20 cellular contexts compared by ENCODE assay signal in the genomic region with DNA sequence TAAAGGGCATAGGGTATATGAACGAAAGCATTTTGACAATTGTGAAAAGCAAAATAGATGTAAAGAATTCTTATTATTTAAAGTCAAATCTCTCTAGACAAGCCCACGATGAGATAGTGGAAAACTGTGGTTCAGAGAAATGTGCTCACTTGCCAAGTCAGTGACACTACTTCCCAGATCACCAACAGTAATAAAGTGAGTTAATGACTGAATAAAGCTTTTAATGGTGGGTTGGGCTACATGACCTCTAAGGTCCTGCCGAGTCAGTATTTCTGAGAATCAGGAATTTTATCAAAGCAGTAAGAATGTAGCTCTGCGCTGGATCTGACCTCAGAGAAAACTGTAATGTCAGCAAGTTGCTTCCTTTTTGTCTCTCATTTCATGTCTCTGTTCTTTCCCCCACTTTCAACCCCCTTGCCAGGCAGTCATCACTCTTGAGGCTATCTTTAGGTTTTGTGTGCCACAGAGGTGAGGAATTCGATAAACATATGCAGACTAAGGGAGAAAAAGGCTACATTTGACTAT. TPM values are rescaled to one million over a fixed set of nuclear protein-coding genes. Genes with fewer than 3 reads are reported as not detected.
DNase-seq lines count a peak whose midpoint lies in the region; ATAC-seq, FAIRE-seq and TF ChIP-seq lines count a peak whose summit lies in the region.
"Had no signal": no experiment of that assay in that cellular context is flagged by ENCODE, and none has a peak within 500 bp of the region (broad histone marks: within the 10 kb centered on the region; RNA-seq: fewer than 3 reads in every experiment).

No MANE protein-coding gene starts in this region.

- no peaks in the 10 kb centered on the region for H4K20me1 ChIP-seq in HepG2 (ENCODE audit: insufficient read depth, low read length)
- H4K20me1 ChIP-seq in K562 (replicated peaks; ENCODE audit: control insufficient read depth, insufficient read depth, low read length), result no peaks in the 10 kb centered on the region

- 37% methylated on average over 5 of the region's 5 CpGs for WGBS in HepG2 (ENCODE audit: low lambda C conversion rate)
- 40% methylated on average over 5 of the region's 5 CpGs for WGBS in right lobe of liver (ENCODE audit: insufficient coverage, low coverage, low lambda C conversion rate, missing lambda C conversion rate)
- WGBS in K562 (ENCODE audit: insufficient coverage, low coverage, missing lambda C conversion rate), result 0% methylated on average over 5 of the region's 5 CpGs
- 60% methylated on average over 5 of the region's 5 CpGs for WGBS in liver

- H3K9ac ChIP-seq in HepG2 (ENCODE audit: insufficient read depth, low read depth, low read length), result no peak overlapping the region
- no peak overlapping the region for H3K9ac ChIP-seq in K562 (ENCODE audit: insufficient read depth in 1 of 2, low read depth in 2 of 2, low read length in 2 of 2)
- no peak overlapping the region for H3K9ac ChIP-seq in liver (ENCODE audit: low read depth in 1 of 2, low read length in 2 of 2)

- no peak for FAIRE-seq in HepG2 (lab: Jason Lieb, UNC)
- no peak for FAIRE-seq in K562 (lab: Jason Lieb, UNC)
- FAIRE-seq: G401.6, GM19239, H54, RCC 7860 had no signal

- CTCF ChIA-PET in HepG2 (lab: Yijun Ruan, JAX; ENCODE audit: low intra/inter-chr PET ratio, low total read pairs), result no interaction called here
- CTCF ChIA-PET in K562 (lab: Yijun Ruan, JAX; ENCODE audit: low intra/inter-chr PET ratio), result no interaction called here

- TF ChIP-seq POLR2A in HepG2 (IDR thresholded peaks at IDR 0.05; ENCODE audit: insufficient read depth in 1 of 2, low read depth in 2 of 2, low read length in 2 of 2) (no peak), right lobe of liver (IDR thresholded peaks at IDR 0.05) (no peak), K562 (conservative IDR thresholded peaks at IDR 0.05) (no peak)

- intact Hi-C loops in HepG2 (cut with micrococcal nuclease; ENCODE audit: unreplicated experiment), result no loop called here
- intact Hi-C loops in right lobe of liver (cut with DNase I), result no loop called here
- intact Hi-C loops in K562 (cut with micrococcal nuclease), result no loop called here

- TF ChIP-seq EP300 in HepG2 (IDR thresholded peaks at IDR 0.05; ENCODE audit: low read depth in 2 of 2, low read length in 2 of 2), result no peak
- no peak for TF ChIP-seq EP300 in HepG2 (CRISPR knock-in tag; IDR thresholded peaks at IDR 0.05; ENCODE audit: borderline replicate concordance)
- no peak for TF ChIP-seq EP300 in K562 (IDR thresholded peaks at IDR 0.05; ENCODE audit: low read length)

- H3K36me3 ChIP-seq in HepG2 (replicated peaks in 1 of 2; ENCODE audit: control insufficient read depth in 1 of 2, insufficient read depth in 2 of 2, low read length in 2 of 2), result no peaks in the 10 kb centered on the region
- H3K36me3 ChIP-seq in right lobe of liver, result no peaks in the 10 kb centered on the region
- no peaks in the 10 kb centered on the region for H3K36me3 ChIP-seq in K562 (ENCODE audit: control insufficient read depth, insufficient read depth, low read length)
- H3K36me3 ChIP-seq in liver (ENCODE audit: control insufficient read depth in 4 of 4, insufficient read depth in 3 of 4, low read depth in 1 of 4, low read length in 3 of 4), result no peaks in the 10 kb centered on the region

- no peak for TF ChIP-seq CTCF in HepG2 (CRISPR knock-in tag; IDR thresholded peaks at IDR 0.05)
- no peak for TF ChIP-seq CTCF in right lobe of liver (IDR thresholded peaks at IDR 0.05)
- TF ChIP-seq CTCF in K562 (IDR thresholded peaks at IDR 0.05 in 2 of 3, conservative IDR thresholded peaks at IDR 0.05 in 1 of 3; ENCODE audit: insufficient read depth in 2 of 3, low read depth in 1 of 3, low read length in 3 of 3), result no peak
- no peak for TF ChIP-seq CTCF in liver (IDR thresholded peaks at IDR 0.05; ENCODE audit: low read depth, low read length, missing input control)

- H3K4me2 ChIP-seq in HepG2 (ENCODE audit: low read depth, low read length) (no peak overlapping the region), K562 (ENCODE audit: insufficient read depth, low read length) (no peak overlapping the region)

- no peak for TF ChIP-seq RAD21 in HepG2 (CRISPR knock-in tag; IDR thresholded peaks at IDR 0.05)
- no peak for TF ChIP-seq RAD21 in K562 (CRISPR knock-in tag; conservative IDR thresholded peaks at IDR 0.05 in 1 of 2, IDR thresholded peaks at IDR 0.05 in 1 of 2)
- no peak for TF ChIP-seq RAD21 in liver (IDR thresholded peaks at IDR 0.05)

- in situ Hi-C loops in HepG2 (cut with HindIII; ENCODE audit: extremely low pct_ligation_motif_present, low pct_unique_long_range_greater_than_20kb), result no loop called here
- in situ Hi-C loops in K562 (cut with MboI), result no loop called here

- no peak overlapping the region for H3K4me3 ChIP-seq in HepG2 (replicated peaks in 1 of 3; ENCODE audit: insufficient read depth in 1 of 3, low read depth in 2 of 3, low read length in 3 of 3)
- no peak overlapping the region for H3K4me3 ChIP-seq in right lobe of liver
- H3K4me3 ChIP-seq in K562, result no peak overlapping the region
- no peak overlapping the region for H3K4me3 ChIP-seq in liver (ENCODE audit: low read depth in 1 of 3, low read length in 3 of 3)

- H3K9me3 ChIP-seq in HepG2 (ENCODE audit: low read length) (no peaks in the 10 kb centered on the region), right lobe of liver (no peaks in the 10 kb centered on the region), K562 (replicated peaks; ENCODE audit: control insufficient read depth, insufficient read depth, low read depth, low read length) (no peaks in the 10 kb centered on the region), liver (ENCODE audit: control insufficient read depth in 4 of 4, low read length in 3 of 4) (no peaks in the 10 kb centered on the region)

- no peak overlapping the region for H3K27ac ChIP-seq in HepG2 (ENCODE audit: extremely low read length, insufficient read depth, low read length)
- no peak overlapping the region for H3K27ac ChIP-seq in right lobe of liver
- H3K27ac ChIP-seq in K562 (ENCODE audit: extremely low read depth, low read depth, low read length), result no peak overlapping the region
- no peak overlapping the region for H3K27ac ChIP-seq in liver (ENCODE audit: low read depth in 1 of 2, low read length in 2 of 2)
- H3K27ac ChIP-seq: 22Rv1 had no signal

- no peak for DNase-seq in HepG2 (ENCODE audit: low spot score)
- DNase-seq in right lobe of liver, result no peak
- no peak for DNase-seq in K562 (ENCODE audit: extremely low read depth in 1 of 4, low spot score in 3 of 4)
- no peak for DNase-seq in AML-193 (lab: John Stamatoyannopoulos, UW)
- no peak for DNase-seq in activated CD8-positive, alpha-beta memory T cell treated with anti-CD3 and anti-CD28 coated beads for 24 hours
- no peak for DNase-seq in medulla oblongata (ENCODE audit: extremely low spot score)
- DNase-seq: COR-L47; DMS 273 treated with DMSO at 0.1 percent for 48 hours; Karpas-422; NCI-H1092 treated with DMSO at 0.1 percent for 48 hours; NCI-H2081 treated with DMSO at 0.1 percent for 48 hours; NK-92 treated with Interleukin-12 subunit alpha and Interleukin-12 subunit beta, amount 100 ng/mL, for 24 hours; Right ventricle myocardium superior had no signal

- H3K79me2 ChIP-seq in HepG2 (ENCODE audit: insufficient read depth, low read length) (no peaks in the 10 kb centered on the region), K562 (ENCODE audit: control insufficient read depth, insufficient read depth, low read length) (no peaks in the 10 kb centered on the region)

- H3K4me1 ChIP-seq in HepG2 (ENCODE audit: insufficient read depth, low read length), result no peaks in the 10 kb centered on the region
- no peaks in the 10 kb centered on the region for H3K4me1 ChIP-seq in right lobe of liver
- no peaks in the 10 kb centered on the region for H3K4me1 ChIP-seq in K562 (replicated peaks in 1 of 2; ENCODE audit: control insufficient read depth in 2 of 2, insufficient read depth in 2 of 2, low read length in 2 of 2)
- no peaks in the 10 kb centered on the region for H3K4me1 ChIP-seq in liver (ENCODE audit: control insufficient read depth in 4 of 4, insufficient read depth in 4 of 4, low read length in 3 of 4)

- ATAC-seq in HepG2 (no peak), right lobe of liver (no peak), K562 (no peak), GM18858 (IDR thresholded peaks at IDR 0.05; ENCODE audit: unreplicated experiment) (no peak)

- H3K27me3 ChIP-seq in HepG2 (ENCODE audit: control insufficient read depth in 1 of 2, insufficient read depth in 2 of 2, low read length in 2 of 2), result peaks cover 0 to 15% of the 10 kb centered on the region in 2 experiments; a peak in 4 of 5 replicates
- no peaks in the 10 kb centered on the region for H3K27me3 ChIP-seq in right lobe of liver
- peaks cover 20 to 29% of the 10 kb centered on the region in 2 experiments; a peak in 3 of 5 replicates for H3K27me3 ChIP-seq in K562 (ENCODE audit: control insufficient read depth in 2 of 2, insufficient read depth in 2 of 2, low read length in 2 of 2)
- H3K27me3 ChIP-seq in liver (ENCODE audit: control insufficient read depth in 4 of 4, insufficient read depth in 4 of 4, low read length in 3 of 4), result peaks cover 0 to 9% (median 0%) of the 10 kb centered on the region in 4 donors

- H2AFZ ChIP-seq in HepG2 (ENCODE audit: low read length) (no peak overlapping the region), K562 (ENCODE audit: low read depth, low read length) (no peak overlapping the region)

- POLR2A ChIA-PET in HepG2 (lab: Yijun Ruan, JAX), result no interaction called here
- POLR2A ChIA-PET in K562 (lab: Yijun Ruan, JAX), result interaction anchor here (1.1 kb wide), 1 partner anchor 73 kb away, joined by 3 read pairs; no protein-coding TSS in a partner anchor

- H3K9me1 ChIP-seq in K562 (ENCODE audit: control insufficient read depth, insufficient read depth, low read length), result no peaks in the 10 kb centered on the region

- BruUV-seq in HepG2 (replicated peaks; lab: Mats Ljungman, UMichigan) (no TSS peak), K562 (replicated peaks; lab: Mats Ljungman, UMichigan) (no TSS peak)

RNA-seq across cellular contexts. Expression of gene NEO1, which starts 23.2 kb away (rescaled TPM):
- total RNA-seq in HepG2 (2016; rRNA removed; fragmentation: Illumina TruSeq; extraction: Trizol), result 10.0 and 11.0 TPM in 2 replicates
- total RNA-seq in HepG2 (2016; cell fraction: cytosol; rRNA removed; fragmentation: Illumina TruSeq; extraction: Trizol; ENCODE audit: low read depth), result 1.2 and 3.5 TPM in 2 replicates
- 6.9 and 13.6 TPM in 2 replicates for total RNA-seq in HepG2 (2016; cell fraction: insoluble cytoplasmic fraction; rRNA removed; fragmentation: Illumina TruSeq; extraction: Trizol)
- total RNA-seq in HepG2 (2016; cell fraction: membrane; rRNA removed; fragmentation: Illumina TruSeq; extraction: Trizol), result 6.0 and 6.5 TPM in 2 replicates
- total RNA-seq in HepG2 (2016; cell fraction: nucleus; rRNA removed; fragmentation: Illumina TruSeq; extraction: Trizol), result 19.6 and 20.3 TPM in 2 replicates
- 8.4 and 9.1 TPM in 2 replicates for polyA plus RNA-seq in HepG2 (2011; rRNA removed)
- 9.5 and 9.7 TPM in 2 replicates for polyA plus RNA-seq in HepG2 (2011; cell fraction: cytosol; rRNA removed)
- polyA plus RNA-seq in HepG2 (2011; cell fraction: nucleus; rRNA removed), result 8.3 and 9.8 TPM in 2 replicates
- 10.0 and 15.1 TPM in 2 replicates for polyA plus RNA-seq in HepG2 (2012)
- 0.67 and 1.0 TPM in 2 replicates for polyA plus RNA-seq in HepG2 (2016; cell fraction: cytosol; fragmentation: Illumina TruSeq; extraction: Trizol; ENCODE audit: low read depth)
- polyA plus RNA-seq in HepG2 (2016; cell fraction: insoluble cytoplasmic fraction; fragmentation: Illumina TruSeq; extraction: Trizol; ENCODE audit: low read depth), result 4.7 and 7.6 TPM in 2 replicates
- polyA plus RNA-seq in HepG2 (2016; cell fraction: membrane; fragmentation: Illumina TruSeq; extraction: Trizol; ENCODE audit: low read depth), result 2.4 and 2.6 TPM in 2 replicates
- polyA plus RNA-seq in HepG2 (2016; cell fraction: nucleus; fragmentation: Illumina TruSeq; extraction: Trizol; ENCODE audit: insufficient read depth, low read depth), result 14.1 and 15.2 TPM in 2 replicates
- polyA minus RNA-seq in HepG2 (2011; rRNA and poly(A)+ RNA removed; ENCODE audit: low replicate concordance), result 17.6 and 22.5 TPM in 2 replicates
- polyA minus RNA-seq in HepG2 (2011; cell fraction: cytosol; rRNA and poly(A)+ RNA removed), result 7.7 and 7.9 TPM in 2 replicates
- 14.0 and 27.7 TPM in 2 replicates for polyA minus RNA-seq in HepG2 (2011; cell fraction: nucleus; rRNA and poly(A)+ RNA removed)
- 10 to 100 TPM in 4 of 6 experiments, 1 to 10 TPM in 2; 8.3 to 13.2 (median 10.3) TPM for total RNA-seq in right lobe of liver
- 1.4 and 1.8 TPM in 2 replicates for total RNA-seq in K562 (2011; cell fraction: chromatin; rRNA removed; ENCODE audit: low replicate concordance)
- 1.1 and 2.2 TPM in 2 replicates for total RNA-seq in K562 (2011; cell fraction: nucleolus; rRNA removed)
- total RNA-seq in K562 (2011; cell fraction: nucleoplasm; rRNA removed), result 1.2 and 1.5 TPM in 2 replicates
- total RNA-seq in K562 (2014; rRNA removed), result 0.24 and 0.32 TPM in 2 replicates
- total RNA-seq in K562 (2014; rRNA removed; fragmentation: Illumina TruSeq; extraction: Trizol), result 0.65 and 1.0 TPM in 2 replicates
- 0.79 and 0.83 TPM in 2 replicates for total RNA-seq in K562 (2015; rRNA removed; fragmentation: Illumina TruSeq; extraction: Trizol)
- 0.64 and 0.76 TPM in 2 replicates for total RNA-seq in K562 (2021)
- polyA plus RNA-seq in K562 (2011; rRNA removed), result 0.28 and 1.7 TPM in 2 replicates
- 0.38 and 2.1 TPM in 2 replicates for polyA plus RNA-seq in K562 (2011; cell fraction: cytosol; rRNA removed)
- 0.39 and 2.1 TPM in 2 replicates for polyA plus RNA-seq in K562 (2011; cell fraction: nucleus; rRNA removed)
- polyA plus RNA-seq in K562 (2012), result 1.3 and 1.9 TPM in 2 replicates
- 0.48 and 0.55 TPM in 2 replicates for polyA plus RNA-seq in K562 (2014; fragmentation: Illumina TruSeq; extraction: Trizol)
- under 1 TPM; 0.08 to 0.15 TPM for polyA plus RNA-seq in K562 (2014; fragmentation: Nextera tagmentation; extraction: Ambion mirVana)
- polyA plus RNA-seq in K562 (2014; rRNA removed), result 0.13 and 0.40 TPM in 2 replicates
- polyA minus RNA-seq in K562 (2011; rRNA and poly(A)+ RNA removed), result 0.54 and 2.1 TPM in 2 replicates
- polyA minus RNA-seq in K562 (2011; cell fraction: cytosol; rRNA and poly(A)+ RNA removed), result 4.2 TPM in 1 of 2 replicates, not detected in the other
- 1.1 and 1.3 TPM in 2 replicates for polyA minus RNA-seq in K562 (2011; cell fraction: nucleus; rRNA and poly(A)+ RNA removed)
- total RNA-seq in liver, result 1 to 10 TPM; 5.6 to 9.9 TPM
- 1 to 10 TPM; 1.6 to 5.9 TPM for polyA plus RNA-seq in liver

Comparison
In these comparisons a context has a peak if more than half of its experiments do, and no peak if none do; other contexts are left out.
1. Of the 241 proteins assayed by ChIP-seq in both HepG2 and K562: peak only in HepG2: none; only in K562: MAFG; in both: MAFF and MAFK; in neither: 238.